30 cellular contexts compared by ENCODE assay signal in genomic region chrX:86197815-86198214, GRCh38. TPM values are rescaled to one million over a fixed set of nuclear protein-coding genes. Genes with fewer than 3 reads are reported as not detected.
"Had no signal": no experiment of that assay in that cellular context is flagged by ENCODE, and none has a peak within 500 bp of the region (broad histone marks: within the 10 kb centered on the region; RNA-seq: fewer than 3 reads in every experiment).

No MANE protein-coding gene starts in this region.

- H3K4me3 ChIP-seq: coronary artery, dorsolateral prefrontal cortex, esophagus squamous epithelium, gastrocnemius medialis, heart right ventricle, left lung, lower lobe of right lung, mucosa of descending colon had no signal

- H3K4me1 ChIP-seq: esophagus squamous epithelium, gastrocnemius medialis, heart right ventricle, left lung, lower lobe of right lung had no signal

- FAIRE-seq: endometrium, keratinocyte had no signal

- H3K4me3 Mint-ChIP-seq: mesothelial cell of epicardium, naive B cell had no signal

- ATAC-seq: esophagus mucosa, gastrocnemius medialis, heart right ventricle, left cardiac atrium, left lung, left ventricle myocardium superior, lower lobe of right lung, mucosa of descending colon had no signal

- H3K27ac ChIP-seq: coronary artery, dorsolateral prefrontal cortex, epithelial cell of prostate, esophagus squamous epithelium, gastrocnemius medialis, heart right ventricle, left lung, lower lobe of right lung had no signal

- H3K9me3 ChIP-seq: esophagus squamous epithelium, gastrocnemius medialis, left lung, lower lobe of right lung, mucosa of descending colon had no signal

- H3K4me1 Mint-ChIP-seq: mesothelial cell of epicardium, naive B cell had no signal

- H3K27me3 Mint-ChIP-seq: naive B cell had no signal

- H3K36me3 Mint-ChIP-seq: naive B cell had no signal

- H3K27me3 ChIP-seq: esophagus squamous epithelium, gastrocnemius medialis, heart right ventricle, left lung had no signal

- H3K27ac Mint-ChIP-seq: mesothelial cell of epicardium, naive B cell had no signal

- H3K36me3 ChIP-seq: esophagus squamous epithelium, gastrocnemius medialis, heart right ventricle, left lung, lower lobe of right lung had no signal

- DNase-seq: dermis blood vessel endothelial cell; dorsolateral prefrontal cortex; effector CD4-positive, alpha-beta T cell; effector memory CD4-positive, alpha-beta T cell; erythroblast; esophagus squamous epithelium; foreskin fibroblast; foreskin melanocyte; gastrocnemius medialis; glutamatergic neuron; head of caudate nucleus; heart right ventricle; hippocampal formation; left cardiac atrium; left lung; left ventricle myocardium superior; lower lobe of right lung; mesenchymal stem cell; mucosa of descending colon; naive B cell had no signal

RNA-seq across cellular contexts. Expression of gene DACH2, which starts 49.6 kb away (rescaled TPM):
- total RNA-seq: dermis blood vessel endothelial cell, esophagus mucosa, gastrocnemius medialis, glomerular endothelial cell, heart right ventricle, left cardiac atrium, left ventricle myocardium superior, lower lobe of right lung, lung microvascular endothelial cell, mesenteric fat pad, myocyte had no signal
- polyA plus RNA-seq: heart right ventricle, keratinocyte had no signal
